In genomic region chr1:27726173-27726793, GRCh38 we compare ENCODE assay signal across 7 cellular contexts. TPM values are rescaled to one million over a fixed set of nuclear protein-coding genes. Genes with fewer than 3 reads are reported as not detected.
A peak's percentile ranks its signal among the peaks of the same experiment; 100 is the strongest.
DNase-seq lines count a peak whose midpoint lies in the region; ATAC-seq and TF ChIP-seq lines count a peak whose summit lies in the region.

No MANE protein-coding gene starts in this region.

- H3K4me1 ChIP-seq in KMS-11 (ENCODE audit: low read depth, poor library complexity, severe bottlenecking), result peaks cover 20% of the 10 kb centered on the region
- no peaks in the 10 kb centered on the region for H3K4me1 ChIP-seq in ectodermal cell (ENCODE audit: control insufficient read depth, insufficient read depth, low read length)
- peaks cover 15% of the 10 kb centered on the region for H3K4me1 ChIP-seq in lower lobe of right lung

- TF ChIP-seq CTCF in GM12872 (IDR thresholded peaks at IDR 0.05; ENCODE audit: insufficient read depth, low read depth, low read length) (0 out of 3 replicates have a peak, but pooled peaks have one; percentile 11), KMS-11 (conservative IDR thresholded peaks at IDR 0.05; ENCODE audit: low read depth, low read length) (no peak), lower lobe of right lung (IDR thresholded peaks at IDR 0.05) (no peak)

- peak overlapping the region; percentile 99 for H3K4me2 ChIP-seq in KMS-11

- H3K36me3 ChIP-seq in KMS-11 (ENCODE audit: insufficient read depth), result no peaks in the 10 kb centered on the region
- H3K36me3 ChIP-seq in ectodermal cell (ENCODE audit: control insufficient read depth, insufficient read depth, low read length), result no peaks in the 10 kb centered on the region
- peaks cover 32% of the 10 kb centered on the region for H3K36me3 ChIP-seq in lower lobe of right lung

- intact Hi-C loops in lower lobe of right lung (cut with DNase I), result no loop called here

- ATAC-seq in GM21786 (IDR thresholded peaks at IDR 0.05; ENCODE audit: unreplicated experiment) (peak; percentile 17), lower lobe of right lung (peak; percentile 41 to 47)

- no peaks in the 10 kb centered on the region for H3K79me2 ChIP-seq in KMS-11 (ENCODE audit: insufficient read depth, low read depth)

- DNase-seq in activated CD4-positive, CD25-positive, alpha-beta regulatory T cell treated with anti-CD3 and anti-CD28 coated beads, Interleukin-2, amount 50 U/mL, for 16 hours (ENCODE audit: low read depth, low spot score), result peak; percentile 9
- peak; percentile 80 for DNase-seq in lower lobe of right lung
- DNase-seq in stimulated activated CD8-positive, alpha-beta memory T cell treated with anti-CD3 and anti-CD28 coated beads, Interleukin-2, amount 100 ng/mL, for 48 hours (ENCODE audit: low read depth in 2 of 2), result peak; percentile 37 to 41

- peak overlapping the region; percentile 84 for H3K9ac ChIP-seq in KMS-11

- H3K9me3 ChIP-seq in ectodermal cell (ENCODE audit: control insufficient read depth, low read length) (no peaks in the 10 kb centered on the region), lower lobe of right lung (no peaks in the 10 kb centered on the region)

- 1 to 2% methylated on average over 46 of the region's 46 CpGs for WGBS in ectodermal cell, 2 experiments

- H3K4me3 ChIP-seq in KMS-11 (IDR thresholded peaks at IDR 0.05; ENCODE audit: insufficient read depth, low read depth, low read length) (peak overlapping the region; percentile 58), ectodermal cell (ENCODE audit: insufficient read depth, low read depth, low read length) (peak overlapping the region; percentile 92), lower lobe of right lung (peak overlapping the region; percentile 74)

- no peaks in the 10 kb centered on the region for H4K20me1 ChIP-seq in KMS-11 (ENCODE audit: insufficient read depth)

- H3K27ac ChIP-seq in KMS-11, result peak overlapping the region; percentile 95
- peak overlapping the region; percentile 96 for H3K27ac ChIP-seq in ectodermal cell (ENCODE audit: insufficient read depth, low read depth, low read length, poor library complexity, severe bottlenecking)
- peak overlapping the region; percentile 94 for H3K27ac ChIP-seq in lower lobe of right lung

- H3K27me3 ChIP-seq in KMS-11 (ENCODE audit: insufficient read depth, low read depth) (no peaks in the 10 kb centered on the region), ectodermal cell (ENCODE audit: control insufficient read depth, insufficient read depth, low read length, poor library complexity, severe bottlenecking) (no peaks in the 10 kb centered on the region), lower lobe of right lung (ENCODE audit: low read depth) (no peaks in the 10 kb centered on the region)

- H2AFZ ChIP-seq in KMS-11 (ENCODE audit: low read depth), result peak overlapping the region; percentile 79

RNA-seq across cellular contexts. Expression of gene FAM76A, which starts 0.5 kb away (rescaled TPM):
- polyA plus RNA-seq in ectodermal cell (2013, experiment 1 of 4), result 14.6 TPM
- 15.2 TPM for polyA plus RNA-seq in ectodermal cell (2013, experiment 2 of 4)
- 10.3 TPM for polyA plus RNA-seq in ectodermal cell (2013, experiment 3 of 4)
- polyA plus RNA-seq in ectodermal cell (2013, experiment 4 of 4), result 10.9 TPM
- 18.0 TPM for total RNA-seq in lower lobe of right lung

RNA-seq across cellular contexts. Expression of gene STX12, which starts 46.7 kb away (rescaled TPM):
- 18.9 TPM for polyA plus RNA-seq in ectodermal cell (2013, experiment 1 of 4)
- 21.3 TPM for polyA plus RNA-seq in ectodermal cell (2013, experiment 2 of 4)
- 18.8 TPM for polyA plus RNA-seq in ectodermal cell (2013, experiment 3 of 4)
- 20.9 TPM for polyA plus RNA-seq in ectodermal cell (2013, experiment 4 of 4)
- 91.0 TPM for total RNA-seq in lower lobe of right lung

RNA-seq across cellular contexts. Expression of gene IFI6, which starts 54.3 kb away (rescaled TPM):
- 43.7 TPM for polyA plus RNA-seq in ectodermal cell (2013, experiment 1 of 4)
- polyA plus RNA-seq in ectodermal cell (2013, experiment 2 of 4), result 27.6 TPM
- 35.9 TPM for polyA plus RNA-seq in ectodermal cell (2013, experiment 3 of 4)
- polyA plus RNA-seq in ectodermal cell (2013, experiment 4 of 4), result 36.1 TPM
- total RNA-seq in lower lobe of right lung, result 211 TPM

Comparison
In these comparisons a context has a peak if more than half of its experiments do, and no peak if none do; other contexts are left out.
1. Peak in every context shown above with its lines: DNase-seq, ATAC-seq, H3K4me3 ChIP-seq and H3K27ac ChIP-seq.
2. DNase-seq: peak in every context shown above with its lines; median percentile 80 in lower lobe of right lung; 39 in stimulated activated CD8-positive, alpha-beta memory T cell treated with anti-CD3 and anti-CD28 coated beads, Interleukin-2, amount 100 ng/mL, for 48 hours; 9 in activated CD4-positive, CD25-positive, alpha-beta regulatory T cell treated with anti-CD3 and anti-CD28 coated beads, Interleukin-2, amount 50 U/mL, for 16 hours.